1 cellular context compared by ENCODE assay signal in the genomic region with DNA sequence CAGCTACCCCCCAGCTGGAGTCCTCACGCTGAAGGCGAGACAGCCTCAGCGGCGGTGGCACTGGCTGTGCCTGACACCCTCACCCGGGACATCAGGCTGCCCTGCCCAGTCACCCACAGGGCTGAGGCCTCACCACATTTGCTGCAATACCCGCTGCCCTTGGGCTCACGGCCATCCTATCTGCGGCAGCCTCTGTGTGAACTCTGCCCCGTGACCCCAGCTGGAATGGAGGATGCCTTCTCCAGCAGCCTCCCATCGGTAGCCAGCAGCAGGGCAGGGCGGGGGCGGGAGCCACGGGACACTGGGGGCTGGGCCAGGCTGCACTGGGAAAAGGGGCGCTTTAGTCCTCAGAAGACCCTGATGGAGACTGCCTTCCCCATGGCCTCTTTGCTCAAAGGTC.
TF ChIP-seq lines count a peak whose summit lies in the region.

No MANE protein-coding gene starts in this region.

TF ChIP-seq in H1, 55 proteins besides CTCF, POLR2A, EP300 and RAD21 (continued from another document):
- TF ChIP-seq, protein P1, sequence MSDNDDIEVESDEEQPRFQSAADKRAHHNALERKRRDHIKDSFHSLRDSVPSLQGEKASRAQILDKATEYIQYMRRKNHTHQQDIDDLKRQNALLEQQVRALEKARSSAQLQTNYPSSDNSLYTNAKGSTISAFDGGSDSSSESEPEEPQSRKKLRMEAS (IDR thresholded peaks at IDR 0.05): no peak
- TF ChIP-seq GTF2F1 (IDR thresholded peaks at IDR 0.05; ENCODE audit: borderline replicate concordance, low read depth, low read length) (no peak), POU5F1 (IDR thresholded peaks at IDR 0.05; ENCODE audit: low read depth, low read length) (no peak), FOSL1 (IDR thresholded peaks at IDR 0.05; ENCODE audit: insufficient read depth, low read depth, low read length) (no peak), SP2 (IDR thresholded peaks at IDR 0.05; ENCODE audit: low read length) (no peak), TAF1 (IDR thresholded peaks at IDR 0.05; ENCODE audit: low read depth, low read length) (no peak), TCF12 (IDR thresholded peaks at IDR 0.05; ENCODE audit: low read depth, low read length) (no peak), BACH1 (IDR thresholded peaks at IDR 0.05; ENCODE audit: low read length) (no peak), HDAC2 (IDR thresholded peaks at IDR 0.05; ENCODE audit: borderline replicate concordance in 1 of 2, low read depth in 2 of 2, low read length in 2 of 2) (no peak), EZH2 (IDR thresholded peaks at IDR 0.05; ENCODE audit: low read depth, low read length, severe bottlenecking) (no peak), CHD2 (IDR thresholded peaks at IDR 0.05; ENCODE audit: low read length) (no peak), SRF (IDR thresholded peaks at IDR 0.05; ENCODE audit: low read depth, low read length) (no peak), JUND (IDR thresholded peaks at IDR 0.05; ENCODE audit: low read length) (no peak), RBBP5 (IDR thresholded peaks at IDR 0.05; ENCODE audit: borderline replicate concordance, low read depth, low read length) (no peak)
- TF ChIP-seq, protein P2, sequence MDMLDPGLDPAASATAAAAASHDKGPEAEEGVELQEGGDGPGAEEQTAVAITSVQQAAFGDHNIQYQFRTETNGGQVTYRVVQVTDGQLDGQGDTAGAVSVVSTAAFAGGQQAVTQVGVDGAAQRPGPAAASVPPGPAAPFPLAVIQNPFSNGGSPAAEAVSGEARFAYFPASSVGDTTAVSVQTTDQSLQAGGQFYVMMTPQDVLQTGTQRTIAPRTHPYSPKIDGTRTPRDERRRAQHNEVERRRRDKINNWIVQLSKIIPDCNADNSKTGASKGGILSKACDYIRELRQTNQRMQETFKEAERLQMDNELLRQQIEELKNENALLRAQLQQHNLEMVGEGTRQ (IDR thresholded peaks at IDR 0.05; ENCODE audit: low read length): no peak
